8 cellular contexts compared by ENCODE assay signal in genomic region chr17:50426472-50426782, GRCh38. TPM values are rescaled to one million over a fixed set of nuclear protein-coding genes. Genes with fewer than 3 reads are reported as not detected.
A peak's percentile ranks its signal among the peaks of the same experiment; 100 is the strongest.
DNase-seq lines count a peak whose midpoint lies in the region; ATAC-seq and TF ChIP-seq lines count a peak whose summit lies in the region.

No MANE protein-coding gene starts in this region.

- peak overlapping the region; percentile 63 for H2AFZ ChIP-seq in mammary epithelial cell (ENCODE audit: low read depth, low read length)

- no peak overlapping the region for H4K5ac ChIP-seq in mesendoderm (ENCODE audit: low read length)

- H2BK5ac ChIP-seq in mesendoderm (ENCODE audit: low read length): peak overlapping the region; percentile 72

- DNase-seq in Right ventricle myocardium inferior (ENCODE audit: missing footprints) (no peak), cardiac septum (ENCODE audit: low spot score) (no peak), mammary epithelial cell (no peak), mesendoderm (peak; percentile 61), vagina (ENCODE audit: extremely low spot score in 2 of 2) (no peak), KBM-7 (no peak), NCI-H2107 treated with DMSO at 0.1 percent for 48 hours (lab: John Stamatoyannopoulos, UW; ENCODE audit: unreplicated experiment) (no peak)
- no peak for DNase-seq in central memory CD4-positive, alpha-beta T cell

- no peaks in the 10 kb centered on the region for H3K36me3 ChIP-seq in mammary epithelial cell (ENCODE audit: insufficient read depth, low read length)
- no peaks in the 10 kb centered on the region for H3K36me3 ChIP-seq in mesendoderm (ENCODE audit: control insufficient read depth, insufficient read depth, low read length)
- no peaks in the 10 kb centered on the region for H3K36me3 ChIP-seq in vagina

- H3K9ac ChIP-seq in mammary epithelial cell (ENCODE audit: insufficient read depth, low read length) (peak overlapping the region; percentile 63), mesendoderm (ENCODE audit: low read length) (peak overlapping the region; percentile 82)

- no peak overlapping the region for H2BK15ac ChIP-seq in mesendoderm (replicated peaks; ENCODE audit: low read depth)

- dilution Hi-C loops in mammary epithelial cell (cut with HindIII; ENCODE audit: low sequenced_read_pairs): loop anchor here (5.0 kb wide), 1 partner anchor 39 kb away; no protein-coding TSS in a partner anchor

- H3K27ac ChIP-seq in mammary epithelial cell (ENCODE audit: insufficient read depth, low read depth, low read length): peak overlapping the region; percentile 56
- peak overlapping the region; percentile 37 for H3K27ac ChIP-seq in mesendoderm (ENCODE audit: low read depth, low read length)
- peak overlapping the region; percentile 89 for H3K27ac ChIP-seq in vagina

- no peak overlapping the region for H2BK120ac ChIP-seq in mesendoderm (ENCODE audit: low read depth, low read length)

- intact Hi-C loops in Right ventricle myocardium inferior (cut with DNase I) (loop anchor here (2.0 kb wide), 1 partner anchor 52 kb away; the partner anchor contains the start of gene RSAD1), cardiac septum (cut with DNase I) (no loop called here), mammary epithelial cell (cut with micrococcal nuclease) (no loop called here), vagina (cut with DNase I) (no loop called here)

- H3K4me3 ChIP-seq in mammary epithelial cell (replicated peaks in 1 of 3; ENCODE audit: insufficient read depth in 1 of 3, low read depth in 2 of 3, low read length in 3 of 3): peak overlapping the region; percentile 58 to 79 (median 61)
- H3K4me3 ChIP-seq in mesendoderm (ENCODE audit: low read length): peak overlapping the region; percentile 66
- H3K4me3 ChIP-seq in vagina: peak overlapping the region; percentile 72

- H3K27me3 ChIP-seq in mammary epithelial cell (ENCODE audit: insufficient read depth, low read length) (no peaks in the 10 kb centered on the region), mesendoderm (ENCODE audit: insufficient read depth, low read length, poor library complexity) (no peaks in the 10 kb centered on the region), vagina (no peaks in the 10 kb centered on the region)

- H3K23ac ChIP-seq in mesendoderm (ENCODE audit: low read length): peak overlapping the region; percentile 89

- no peaks in the 10 kb centered on the region for H3K79me1 ChIP-seq in mesendoderm (ENCODE audit: low read length)

- no TSS peak for BruUV-seq in mammary epithelial cell (replicated peaks; lab: Mats Ljungman, UMichigan)

- H3K79me2 ChIP-seq in mammary epithelial cell (ENCODE audit: insufficient read depth, low read length): peaks cover 34% of the 10 kb centered on the region
- H3K79me2 ChIP-seq in mesendoderm (ENCODE audit: control insufficient read depth, insufficient read depth, low read length): no peaks in the 10 kb centered on the region

- peak; percentile 2 for ATAC-seq in Right ventricle myocardium inferior

- H3K9me3 ChIP-seq in mammary epithelial cell (replicated peaks; ENCODE audit: insufficient read depth, low read length) (no peaks in the 10 kb centered on the region), vagina (no peaks in the 10 kb centered on the region)

- CTCF ChIA-PET in mammary epithelial cell (lab: Charles Lee; ENCODE audit: low non-redundant PET): no interaction called here

- peak overlapping the region; percentile 93 for H3K4me2 ChIP-seq in mammary epithelial cell (ENCODE audit: insufficient read depth, low read depth, low read length)
- H3K4me2 ChIP-seq in mesendoderm (ENCODE audit: low read length): peak overlapping the region; percentile 98

- no peak for TF ChIP-seq POLR2A in vagina (IDR thresholded peaks at IDR 0.05)

- WGBS in mammary epithelial cell (ENCODE audit: low coverage, missing lambda C conversion rate): 3% methylated on average over 4 of the region's 7 CpGs
- no CpG with 5 or more reads among the region's 7 CpGs for WGBS in mesendoderm (ENCODE audit: extremely low coverage, insufficient coverage, low lambda C conversion rate)

- H3K18ac ChIP-seq in mesendoderm (ENCODE audit: low read length): peak overlapping the region; percentile 97

- no peaks in the 10 kb centered on the region for H4K20me1 ChIP-seq in mammary epithelial cell (ENCODE audit: insufficient read depth, low read length)

- in situ Hi-C loops in mammary epithelial cell (cut with MboI; ENCODE audit: low sequenced_read_pairs in 2 of 2) (no loop called here), KBM-7 (cut with MboI; ENCODE audit: low pct_unique_long_range_greater_than_20kb, low sequenced_read_pairs) (no loop called here)

- H2AK5ac ChIP-seq in mesendoderm (ENCODE audit: low read length): peak overlapping the region; percentile 72

- peak overlapping the region; percentile 95 for H3K56ac ChIP-seq in mesendoderm (ENCODE audit: low read length)

- H3K4ac ChIP-seq in mesendoderm (ENCODE audit: low read depth, low read length): peak overlapping the region; percentile 56

- H4K8ac ChIP-seq in mesendoderm (ENCODE audit: low read depth, low read length): no peak overlapping the region

- H3K4me1 ChIP-seq in mammary epithelial cell (ENCODE audit: insufficient read depth, low read length): peaks cover 61% of the 10 kb centered on the region
- H3K4me1 ChIP-seq in mesendoderm (ENCODE audit: control insufficient read depth, low read depth, low read length): peaks cover 12% of the 10 kb centered on the region
- H3K4me1 ChIP-seq in vagina: peaks cover 70% of the 10 kb centered on the region

- TF ChIP-seq CTCF in mammary epithelial cell (conservative IDR thresholded peaks at IDR 0.05 in 1 of 2, IDR thresholded peaks at IDR 0.05 in 1 of 2; ENCODE audit: extremely low read depth in 1 of 2, insufficient read depth in 1 of 2, low read depth in 1 of 2, low read length in 2 of 2): no peak
- TF ChIP-seq CTCF in vagina (IDR thresholded peaks at IDR 0.05): no peak

RNA-seq across cellular contexts. Expression of gene ACSF2, which starts 0.4 kb away (rescaled TPM):
- total RNA-seq in Right ventricle myocardium inferior: 22.7 TPM
- total RNA-seq in cardiac septum: 9.6 TPM
- 10 to 100 TPM; 28.1 to 37.2 TPM for total RNA-seq in mammary epithelial cell
- polyA plus RNA-seq in mammary epithelial cell: 28.9 TPM
- 22.8 TPM for polyA minus RNA-seq in mammary epithelial cell
- 8.5 TPM for polyA plus RNA-seq in mesendoderm (2013, experiment 1 of 2)
- polyA plus RNA-seq in mesendoderm (2013, experiment 2 of 2): 9.2 TPM
- total RNA-seq in vagina: 56.0 TPM

RNA-seq across cellular contexts. Expression of gene LRRC59, which starts 29.1 kb away (rescaled TPM):
- 24.5 TPM for total RNA-seq in Right ventricle myocardium inferior
- total RNA-seq in cardiac septum: 32.9 TPM
- total RNA-seq in mammary epithelial cell: 100 to 1,000 TPM; 118 to 190 TPM
- polyA plus RNA-seq in mammary epithelial cell: 141 TPM
- polyA minus RNA-seq in mammary epithelial cell: 202 TPM
- 88.3 TPM for polyA plus RNA-seq in mesendoderm (2013, experiment 1 of 2)
- 89.3 TPM for polyA plus RNA-seq in mesendoderm (2013, experiment 2 of 2)
- total RNA-seq in vagina: 49.6 TPM

RNA-seq across cellular contexts. Expression of gene CHAD, which starts 42.3 kb away (rescaled TPM):
- total RNA-seq in Right ventricle myocardium inferior (0.16 TPM), cardiac septum (0.30 TPM), mammary epithelial cell (not detected), vagina (not detected)
- polyA plus RNA-seq in mammary epithelial cell: not detected
- not detected for polyA minus RNA-seq in mammary epithelial cell
- 1.2 TPM for polyA plus RNA-seq in mesendoderm (2013, experiment 1 of 2)
- polyA plus RNA-seq in mesendoderm (2013, experiment 2 of 2): 1.0 TPM

RNA-seq across cellular contexts. Expression of gene RSAD1, which starts 52.2 kb away (rescaled TPM):
- total RNA-seq in Right ventricle myocardium inferior (52.7 TPM), cardiac septum (35.4 TPM), mammary epithelial cell (10 to 100 TPM; 17.2 to 29.9 TPM), vagina (37.3 TPM)
- 18.8 TPM for polyA plus RNA-seq in mammary epithelial cell
- polyA minus RNA-seq in mammary epithelial cell: 33.2 TPM
- polyA plus RNA-seq in mesendoderm (2013, experiment 1 of 2): 9.0 TPM
- 8.8 TPM for polyA plus RNA-seq in mesendoderm (2013, experiment 2 of 2)

RNA-seq across cellular contexts. Expression of gene EME1, which starts 53.4 kb away (rescaled TPM):
- total RNA-seq in Right ventricle myocardium inferior (0.60 TPM), cardiac septum (0.35 TPM), mammary epithelial cell (1 to 10 TPM in 1 of 2 donors, under 1 TPM in 1; 0.17 to 8.0 TPM), vagina (2.9 TPM)
- polyA plus RNA-seq in mammary epithelial cell: 9.2 TPM
- polyA minus RNA-seq in mammary epithelial cell: 1.9 TPM
- polyA plus RNA-seq in mesendoderm (2013, experiment 1 of 2): 7.3 TPM
- 7.1 TPM for polyA plus RNA-seq in mesendoderm (2013, experiment 2 of 2)

Comparison
In these comparisons a context has a peak if more than half of its experiments do, and no peak if none do; other contexts are left out.
1. H3K27ac ChIP-seq: peak in every context shown above with its lines; median percentile 89 in vagina; 56 in mammary epithelial cell; 37 in mesendoderm.